Comparison of ENCODE assay signal across 2 cellular contexts in genomic region chr10:86970887-86971145, GRCh38.
TF ChIP-seq lines count a peak whose summit lies in the region.

No MANE protein-coding gene starts in this region.

TF ChIP-seq in liver, 16 proteins besides CTCF, POLR2A, EP300 and RAD21:
- TF ChIP-seq HNF4A (conservative IDR thresholded peaks at IDR 0.05) (no peak), NR2F2 (IDR thresholded peaks at IDR 0.05) (no peak), RXRA (IDR thresholded peaks at IDR 0.05) (no peak), ZBTB33 (IDR thresholded peaks at IDR 0.05) (no peak), YY1 (IDR thresholded peaks at IDR 0.05) (no peak), SP1 (IDR thresholded peaks at IDR 0.05) (no peak), EGR1 (IDR thresholded peaks at IDR 0.05; ENCODE audit: low read depth in 2 of 2) (no peak), FOXA2 (IDR thresholded peaks at IDR 0.05) (no peak), FOXA1 (IDR thresholded peaks at IDR 0.05) (no peak), GABPA (IDR thresholded peaks at IDR 0.05 in 1 of 2, conservative IDR thresholded peaks at IDR 0.05 in 1 of 2) (no peak), TAF1 (conservative IDR thresholded peaks at IDR 0.05) (no peak), HNF4G (IDR thresholded peaks at IDR 0.05) (no peak)
- TF ChIP-seq, protein P1, sequence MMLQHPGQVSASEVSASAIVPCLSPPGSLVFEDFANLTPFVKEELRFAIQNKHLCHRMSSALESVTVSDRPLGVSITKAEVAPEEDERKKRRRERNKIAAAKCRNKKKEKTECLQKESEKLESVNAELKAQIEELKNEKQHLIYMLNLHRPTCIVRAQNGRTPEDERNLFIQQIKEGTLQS (IDR thresholded peaks at IDR 0.05), result no peak
- TF ChIP-seq, protein P2, sequence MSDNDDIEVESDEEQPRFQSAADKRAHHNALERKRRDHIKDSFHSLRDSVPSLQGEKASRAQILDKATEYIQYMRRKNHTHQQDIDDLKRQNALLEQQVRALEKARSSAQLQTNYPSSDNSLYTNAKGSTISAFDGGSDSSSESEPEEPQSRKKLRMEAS (IDR thresholded peaks at IDR 0.05), result no peak
- TF ChIP-seq, protein P3, sequence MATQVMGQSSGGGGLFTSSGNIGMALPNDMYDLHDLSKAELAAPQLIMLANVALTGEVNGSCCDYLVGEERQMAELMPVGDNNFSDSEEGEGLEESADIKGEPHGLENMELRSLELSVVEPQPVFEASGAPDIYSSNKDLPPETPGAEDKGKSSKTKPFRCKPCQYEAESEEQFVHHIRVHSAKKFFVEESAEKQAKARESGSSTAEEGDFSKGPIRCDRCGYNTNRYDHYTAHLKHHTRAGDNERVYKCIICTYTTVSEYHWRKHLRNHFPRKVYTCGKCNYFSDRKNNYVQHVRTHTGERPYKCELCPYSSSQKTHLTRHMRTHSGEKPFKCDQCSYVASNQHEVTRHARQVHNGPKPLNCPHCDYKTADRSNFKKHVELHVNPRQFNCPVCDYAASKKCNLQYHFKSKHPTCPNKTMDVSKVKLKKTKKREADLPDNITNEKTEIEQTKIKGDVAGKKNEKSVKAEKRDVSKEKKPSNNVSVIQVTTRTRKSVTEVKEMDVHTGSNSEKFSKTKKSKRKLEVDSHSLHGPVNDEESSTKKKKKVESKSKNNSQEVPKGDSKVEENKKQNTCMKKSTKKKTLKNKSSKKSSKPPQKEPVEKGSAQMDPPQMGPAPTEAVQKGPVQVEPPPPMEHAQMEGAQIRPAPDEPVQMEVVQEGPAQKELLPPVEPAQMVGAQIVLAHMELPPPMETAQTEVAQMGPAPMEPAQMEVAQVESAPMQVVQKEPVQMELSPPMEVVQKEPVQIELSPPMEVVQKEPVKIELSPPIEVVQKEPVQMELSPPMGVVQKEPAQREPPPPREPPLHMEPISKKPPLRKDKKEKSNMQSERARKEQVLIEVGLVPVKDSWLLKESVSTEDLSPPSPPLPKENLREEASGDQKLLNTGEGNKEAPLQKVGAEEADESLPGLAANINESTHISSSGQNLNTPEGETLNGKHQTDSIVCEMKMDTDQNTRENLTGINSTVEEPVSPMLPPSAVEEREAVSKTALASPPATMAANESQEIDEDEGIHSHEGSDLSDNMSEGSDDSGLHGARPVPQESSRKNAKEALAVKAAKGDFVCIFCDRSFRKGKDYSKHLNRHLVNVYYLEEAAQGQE (IDR thresholded peaks at IDR 0.05), result no peak
TF ChIP-seq in liver: peak in this region for 0.

TF ChIP-seq in HepG2, 621 proteins besides CTCF, POLR2A, EP300 and RAD21:
- TF ChIP-seq ZFP90 (CRISPR knock-in tag; IDR thresholded peaks at IDR 0.05; ENCODE audit: borderline replicate concordance) (no peak), ZNF816 (CRISPR knock-in tag; IDR thresholded peaks at IDR 0.05; ENCODE audit: borderline replicate concordance) (no peak), ZNF550 (CRISPR knock-in tag; IDR thresholded peaks at IDR 0.05; ENCODE audit: borderline replicate concordance) (no peak), CAMTA2 (CRISPR knock-in tag; IDR thresholded peaks at IDR 0.05; ENCODE audit: borderline replicate concordance) (no peak), ZNF530 (CRISPR knock-in tag; IDR thresholded peaks at IDR 0.05; ENCODE audit: low read depth) (no peak), PCBP1 (IDR thresholded peaks at IDR 0.05; ENCODE audit: borderline replicate concordance, low read depth, low read length) (no peak), GABPB1 (CRISPR knock-in tag; IDR thresholded peaks at IDR 0.05) (no peak)
- TF ChIP-seq, protein P4, sequence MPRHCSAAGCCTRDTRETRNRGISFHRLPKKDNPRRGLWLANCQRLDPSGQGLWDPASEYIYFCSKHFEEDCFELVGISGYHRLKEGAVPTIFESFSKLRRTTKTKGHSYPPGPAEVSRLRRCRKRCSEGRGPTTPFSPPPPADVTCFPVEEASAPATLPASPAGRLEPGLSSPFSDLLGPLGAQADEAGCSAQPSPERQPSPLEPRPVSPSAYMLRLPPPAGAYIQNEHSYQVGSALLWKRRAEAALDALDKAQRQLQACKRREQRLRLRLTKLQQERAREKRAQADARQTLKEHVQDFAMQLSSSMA (CRISPR knock-in tag; IDR thresholded peaks at IDR 0.05), result no peak
- TF ChIP-seq, protein P5, sequence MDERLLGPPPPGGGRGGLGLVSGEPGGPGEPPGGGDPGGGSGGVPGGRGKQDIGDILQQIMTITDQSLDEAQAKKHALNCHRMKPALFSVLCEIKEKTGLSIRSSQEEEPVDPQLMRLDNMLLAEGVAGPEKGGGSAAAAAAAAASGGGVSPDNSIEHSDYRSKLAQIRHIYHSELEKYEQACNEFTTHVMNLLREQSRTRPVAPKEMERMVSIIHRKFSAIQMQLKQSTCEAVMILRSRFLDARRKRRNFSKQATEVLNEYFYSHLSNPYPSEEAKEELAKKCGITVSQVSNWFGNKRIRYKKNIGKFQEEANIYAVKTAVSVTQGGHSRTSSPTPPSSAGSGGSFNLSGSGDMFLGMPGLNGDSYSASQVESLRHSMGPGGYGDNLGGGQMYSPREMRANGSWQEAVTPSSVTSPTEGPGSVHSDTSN (CRISPR knock-in tag; IDR thresholded peaks at IDR 0.05), result no peak
TF ChIP-seq in HepG2: peak in this region for 0.
